In the genomic region with DNA sequence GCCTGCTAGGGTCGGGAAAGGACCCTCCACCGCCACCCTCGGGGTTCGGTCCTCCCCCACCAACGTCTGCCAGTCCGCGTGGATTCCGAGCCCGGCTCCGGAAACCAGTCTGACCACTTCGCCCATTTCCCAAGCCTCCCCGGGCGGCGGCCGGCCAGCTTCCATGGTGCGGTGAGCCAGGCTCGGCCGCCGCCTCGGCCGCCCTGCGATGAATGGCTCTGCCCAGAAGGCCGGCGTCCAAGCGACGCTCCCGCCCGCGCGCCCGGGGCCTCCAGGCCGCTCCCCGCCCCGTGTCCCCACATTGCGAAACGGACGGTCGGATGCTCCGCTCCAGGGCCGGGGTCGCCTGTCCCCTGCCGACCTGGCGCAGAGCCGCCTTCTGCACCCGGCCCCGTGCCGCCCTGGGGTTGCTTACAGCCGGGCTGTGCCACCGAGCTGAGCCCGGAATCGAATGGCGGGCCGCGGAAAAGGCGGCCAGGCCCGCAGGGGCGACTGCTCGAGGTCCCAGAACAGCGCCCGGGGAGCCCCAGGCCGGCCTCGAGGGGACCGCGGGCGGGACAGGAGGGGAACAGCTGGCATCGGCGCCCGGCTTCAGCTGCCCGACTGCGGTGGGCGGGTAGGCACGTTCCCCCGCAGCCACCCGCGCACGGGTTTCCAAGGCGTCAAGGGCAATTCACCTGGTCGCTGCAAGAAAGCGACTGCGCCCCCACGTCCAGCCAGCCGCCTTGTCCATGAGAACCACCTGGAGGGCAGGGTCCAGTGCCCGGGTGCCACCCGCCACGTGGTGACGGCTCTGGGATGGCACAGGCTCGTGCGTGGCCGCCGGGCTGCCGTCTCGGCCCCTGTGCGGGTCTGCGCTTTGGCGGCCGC, we compare ENCODE assay signal across 2 cellular contexts.
A peak's percentile ranks its signal among the peaks of the same experiment; 100 is the strongest.
TF ChIP-seq lines count a peak whose summit lies in the region.

No MANE protein-coding gene starts in this region.

TF ChIP-seq in Ishikawa, 13 proteins besides CTCF, POLR2A, EP300 and RAD21:
- peak; percentile 64 for TF ChIP-seq TEAD4 (IDR thresholded peaks at IDR 0.05)
- peak; percentile 78 for TF ChIP-seq YY1 (IDR thresholded peaks at IDR 0.05; ENCODE audit: low read depth)
- peak; percentile 28; the same call in 1 of the 2 replicates for TF ChIP-seq EGR1 (IDR thresholded peaks at IDR 0.05)
- TF ChIP-seq CEBPB (IDR thresholded peaks at IDR 0.05): no peak
- TF ChIP-seq, protein P1, sequence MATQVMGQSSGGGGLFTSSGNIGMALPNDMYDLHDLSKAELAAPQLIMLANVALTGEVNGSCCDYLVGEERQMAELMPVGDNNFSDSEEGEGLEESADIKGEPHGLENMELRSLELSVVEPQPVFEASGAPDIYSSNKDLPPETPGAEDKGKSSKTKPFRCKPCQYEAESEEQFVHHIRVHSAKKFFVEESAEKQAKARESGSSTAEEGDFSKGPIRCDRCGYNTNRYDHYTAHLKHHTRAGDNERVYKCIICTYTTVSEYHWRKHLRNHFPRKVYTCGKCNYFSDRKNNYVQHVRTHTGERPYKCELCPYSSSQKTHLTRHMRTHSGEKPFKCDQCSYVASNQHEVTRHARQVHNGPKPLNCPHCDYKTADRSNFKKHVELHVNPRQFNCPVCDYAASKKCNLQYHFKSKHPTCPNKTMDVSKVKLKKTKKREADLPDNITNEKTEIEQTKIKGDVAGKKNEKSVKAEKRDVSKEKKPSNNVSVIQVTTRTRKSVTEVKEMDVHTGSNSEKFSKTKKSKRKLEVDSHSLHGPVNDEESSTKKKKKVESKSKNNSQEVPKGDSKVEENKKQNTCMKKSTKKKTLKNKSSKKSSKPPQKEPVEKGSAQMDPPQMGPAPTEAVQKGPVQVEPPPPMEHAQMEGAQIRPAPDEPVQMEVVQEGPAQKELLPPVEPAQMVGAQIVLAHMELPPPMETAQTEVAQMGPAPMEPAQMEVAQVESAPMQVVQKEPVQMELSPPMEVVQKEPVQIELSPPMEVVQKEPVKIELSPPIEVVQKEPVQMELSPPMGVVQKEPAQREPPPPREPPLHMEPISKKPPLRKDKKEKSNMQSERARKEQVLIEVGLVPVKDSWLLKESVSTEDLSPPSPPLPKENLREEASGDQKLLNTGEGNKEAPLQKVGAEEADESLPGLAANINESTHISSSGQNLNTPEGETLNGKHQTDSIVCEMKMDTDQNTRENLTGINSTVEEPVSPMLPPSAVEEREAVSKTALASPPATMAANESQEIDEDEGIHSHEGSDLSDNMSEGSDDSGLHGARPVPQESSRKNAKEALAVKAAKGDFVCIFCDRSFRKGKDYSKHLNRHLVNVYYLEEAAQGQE (IDR thresholded peaks at IDR 0.05; ENCODE audit: low read depth): no peak
- TF ChIP-seq ZBTB7A (IDR thresholded peaks at IDR 0.05; ENCODE audit: low read depth): peak; percentile 78; the same call in 1 of the 2 replicates
- no peak for TF ChIP-seq USF1 (IDR thresholded peaks at IDR 0.05)
- peak; percentile 89 for TF ChIP-seq MAX (IDR thresholded peaks at IDR 0.05)
- TF ChIP-seq TCF12 (IDR thresholded peaks at IDR 0.05; ENCODE audit: low read depth): peak; percentile 58; the same call in 1 of the 2 replicates
- TF ChIP-seq TAF1 (IDR thresholded peaks at IDR 0.05; ENCODE audit: low read depth): peak; percentile 61; the same call in 1 of the 2 replicates
- no peak for TF ChIP-seq CREB1 (IDR thresholded peaks at IDR 0.05; ENCODE audit: low read depth)
- peak; percentile 37; the same call in 1 of the 2 replicates for TF ChIP-seq NFIC (IDR thresholded peaks at IDR 0.05)
- no peak for TF ChIP-seq FOXM1 (IDR thresholded peaks at IDR 0.05; ENCODE audit: borderline replicate concordance, low read depth)
TF ChIP-seq in Ishikawa: peak in this region for 8.

TF ChIP-seq in H1, 55 proteins besides CTCF, POLR2A, EP300 and RAD21:
- TF ChIP-seq TBP (IDR thresholded peaks at IDR 0.05; ENCODE audit: low read depth, low read length) (no peak), RFX5 (IDR thresholded peaks at IDR 0.05; ENCODE audit: borderline replicate concordance, low read depth, low read length) (no peak), SIRT6 (IDR thresholded peaks at IDR 0.05; ENCODE audit: low read length) (no peak), EZH2 (IDR thresholded peaks at IDR 0.05; ENCODE audit: low read depth, low read length, severe bottlenecking) (peak; percentile 97), NANOG (IDR thresholded peaks at IDR 0.05; ENCODE audit: insufficient read depth, low read depth, low read length, poor library complexity, severe bottlenecking) (no peak), SP1 (IDR thresholded peaks at IDR 0.05; ENCODE audit: low read depth, low read length) (no peak), PHF8 (conservative IDR thresholded peaks at IDR 0.05; ENCODE audit: low read depth, low read length) (no peak), SIN3A (conservative IDR thresholded peaks at IDR 0.05 in 1 of 2, IDR thresholded peaks at IDR 0.05 in 1 of 2; ENCODE audit: low read depth in 1 of 2, low read length in 2 of 2) (no peak), MAX (IDR thresholded peaks at IDR 0.05) (peak; percentile 57), SUZ12 (IDR thresholded peaks at IDR 0.05; ENCODE audit: low read length) (peak; percentile 99), SP4 (IDR thresholded peaks at IDR 0.05; ENCODE audit: low read length) (no peak), ATF2 (IDR thresholded peaks at IDR 0.05; ENCODE audit: low read length) (no peak), ASH2L (IDR thresholded peaks at IDR 0.05; ENCODE audit: low read length) (no peak), RNF2 (IDR thresholded peaks at IDR 0.05; ENCODE audit: borderline replicate concordance, low read depth, low read length, missing control alignments, poor library complexity, severe bottlenecking) (peak; percentile 86), SRF (IDR thresholded peaks at IDR 0.05; ENCODE audit: low read depth, low read length) (no peak), BCL11A (IDR thresholded peaks at IDR 0.05; ENCODE audit: low read depth in 2 of 2, low read length in 2 of 2) (no peak), YY1 (IDR thresholded peaks at IDR 0.05; ENCODE audit: low read depth, low read length) (no peak), CBX5 (IDR thresholded peaks at IDR 0.05; ENCODE audit: low read depth, low read length) (no peak), EGR1 (IDR thresholded peaks at IDR 0.05; ENCODE audit: borderline replicate concordance, low read depth, low read length) (no peak), SP2 (IDR thresholded peaks at IDR 0.05; ENCODE audit: low read length) (no peak), BRCA1 (IDR thresholded peaks at IDR 0.05; ENCODE audit: low read depth, low read length) (no peak), MAFK (IDR thresholded peaks at IDR 0.05; ENCODE audit: low read depth, low read length) (no peak), GABPA (IDR thresholded peaks at IDR 0.05; ENCODE audit: borderline replicate concordance, insufficient read depth, low read length) (no peak), GTF2F1 (IDR thresholded peaks at IDR 0.05; ENCODE audit: borderline replicate concordance, low read depth, low read length) (no peak), JUND (IDR thresholded peaks at IDR 0.05; ENCODE audit: low read length) (no peak), CREB1 (IDR thresholded peaks at IDR 0.05) (no peak), TCF12 (IDR thresholded peaks at IDR 0.05; ENCODE audit: low read depth, low read length) (no peak), FOSL1 (IDR thresholded peaks at IDR 0.05; ENCODE audit: insufficient read depth, low read depth, low read length) (no peak)
- TF ChIP-seq, protein P2, sequence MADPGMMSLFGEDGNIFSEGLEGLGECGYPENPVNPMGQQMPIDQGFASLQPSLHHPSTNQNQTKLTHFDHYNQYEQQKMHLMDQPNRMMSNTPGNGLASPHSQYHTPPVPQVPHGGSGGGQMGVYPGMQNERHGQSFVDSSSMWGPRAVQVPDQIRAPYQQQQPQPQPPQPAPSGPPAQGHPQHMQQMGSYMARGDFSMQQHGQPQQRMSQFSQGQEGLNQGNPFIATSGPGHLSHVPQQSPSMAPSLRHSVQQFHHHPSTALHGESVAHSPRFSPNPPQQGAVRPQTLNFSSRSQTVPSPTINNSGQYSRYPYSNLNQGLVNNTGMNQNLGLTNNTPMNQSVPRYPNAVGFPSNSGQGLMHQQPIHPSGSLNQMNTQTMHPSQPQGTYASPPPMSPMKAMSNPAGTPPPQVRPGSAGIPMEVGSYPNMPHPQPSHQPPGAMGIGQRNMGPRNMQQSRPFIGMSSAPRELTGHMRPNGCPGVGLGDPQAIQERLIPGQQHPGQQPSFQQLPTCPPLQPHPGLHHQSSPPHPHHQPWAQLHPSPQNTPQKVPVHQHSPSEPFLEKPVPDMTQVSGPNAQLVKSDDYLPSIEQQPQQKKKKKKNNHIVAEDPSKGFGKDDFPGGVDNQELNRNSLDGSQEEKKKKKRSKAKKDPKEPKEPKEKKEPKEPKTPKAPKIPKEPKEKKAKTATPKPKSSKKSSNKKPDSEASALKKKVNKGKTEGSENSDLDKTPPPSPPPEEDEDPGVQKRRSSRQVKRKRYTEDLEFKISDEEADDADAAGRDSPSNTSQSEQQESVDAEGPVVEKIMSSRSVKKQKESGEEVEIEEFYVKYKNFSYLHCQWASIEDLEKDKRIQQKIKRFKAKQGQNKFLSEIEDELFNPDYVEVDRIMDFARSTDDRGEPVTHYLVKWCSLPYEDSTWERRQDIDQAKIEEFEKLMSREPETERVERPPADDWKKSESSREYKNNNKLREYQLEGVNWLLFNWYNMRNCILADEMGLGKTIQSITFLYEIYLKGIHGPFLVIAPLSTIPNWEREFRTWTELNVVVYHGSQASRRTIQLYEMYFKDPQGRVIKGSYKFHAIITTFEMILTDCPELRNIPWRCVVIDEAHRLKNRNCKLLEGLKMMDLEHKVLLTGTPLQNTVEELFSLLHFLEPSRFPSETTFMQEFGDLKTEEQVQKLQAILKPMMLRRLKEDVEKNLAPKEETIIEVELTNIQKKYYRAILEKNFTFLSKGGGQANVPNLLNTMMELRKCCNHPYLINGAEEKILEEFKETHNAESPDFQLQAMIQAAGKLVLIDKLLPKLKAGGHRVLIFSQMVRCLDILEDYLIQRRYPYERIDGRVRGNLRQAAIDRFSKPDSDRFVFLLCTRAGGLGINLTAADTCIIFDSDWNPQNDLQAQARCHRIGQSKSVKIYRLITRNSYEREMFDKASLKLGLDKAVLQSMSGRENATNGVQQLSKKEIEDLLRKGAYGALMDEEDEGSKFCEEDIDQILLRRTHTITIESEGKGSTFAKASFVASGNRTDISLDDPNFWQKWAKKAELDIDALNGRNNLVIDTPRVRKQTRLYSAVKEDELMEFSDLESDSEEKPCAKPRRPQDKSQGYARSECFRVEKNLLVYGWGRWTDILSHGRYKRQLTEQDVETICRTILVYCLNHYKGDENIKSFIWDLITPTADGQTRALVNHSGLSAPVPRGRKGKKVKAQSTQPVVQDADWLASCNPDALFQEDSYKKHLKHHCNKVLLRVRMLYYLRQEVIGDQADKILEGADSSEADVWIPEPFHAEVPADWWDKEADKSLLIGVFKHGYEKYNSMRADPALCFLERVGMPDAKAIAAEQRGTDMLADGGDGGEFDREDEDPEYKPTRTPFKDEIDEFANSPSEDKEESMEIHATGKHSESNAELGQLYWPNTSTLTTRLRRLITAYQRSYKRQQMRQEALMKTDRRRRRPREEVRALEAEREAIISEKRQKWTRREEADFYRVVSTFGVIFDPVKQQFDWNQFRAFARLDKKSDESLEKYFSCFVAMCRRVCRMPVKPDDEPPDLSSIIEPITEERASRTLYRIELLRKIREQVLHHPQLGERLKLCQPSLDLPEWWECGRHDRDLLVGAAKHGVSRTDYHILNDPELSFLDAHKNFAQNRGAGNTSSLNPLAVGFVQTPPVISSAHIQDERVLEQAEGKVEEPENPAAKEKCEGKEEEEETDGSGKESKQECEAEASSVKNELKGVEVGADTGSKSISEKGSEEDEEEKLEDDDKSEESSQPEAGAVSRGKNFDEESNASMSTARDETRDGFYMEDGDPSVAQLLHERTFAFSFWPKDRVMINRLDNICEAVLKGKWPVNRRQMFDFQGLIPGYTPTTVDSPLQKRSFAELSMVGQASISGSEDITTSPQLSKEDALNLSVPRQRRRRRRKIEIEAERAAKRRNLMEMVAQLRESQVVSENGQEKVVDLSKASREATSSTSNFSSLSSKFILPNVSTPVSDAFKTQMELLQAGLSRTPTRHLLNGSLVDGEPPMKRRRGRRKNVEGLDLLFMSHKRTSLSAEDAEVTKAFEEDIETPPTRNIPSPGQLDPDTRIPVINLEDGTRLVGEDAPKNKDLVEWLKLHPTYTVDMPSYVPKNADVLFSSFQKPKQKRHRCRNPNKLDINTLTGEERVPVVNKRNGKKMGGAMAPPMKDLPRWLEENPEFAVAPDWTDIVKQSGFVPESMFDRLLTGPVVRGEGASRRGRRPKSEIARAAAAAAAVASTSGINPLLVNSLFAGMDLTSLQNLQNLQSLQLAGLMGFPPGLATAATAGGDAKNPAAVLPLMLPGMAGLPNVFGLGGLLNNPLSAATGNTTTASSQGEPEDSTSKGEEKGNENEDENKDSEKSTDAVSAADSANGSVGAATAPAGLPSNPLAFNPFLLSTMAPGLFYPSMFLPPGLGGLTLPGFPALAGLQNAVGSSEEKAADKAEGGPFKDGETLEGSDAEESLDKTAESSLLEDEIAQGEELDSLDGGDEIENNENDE (IDR thresholded peaks at IDR 0.05; ENCODE audit: insufficient replicate concordance, low read length): no peak
- TF ChIP-seq, protein P3, sequence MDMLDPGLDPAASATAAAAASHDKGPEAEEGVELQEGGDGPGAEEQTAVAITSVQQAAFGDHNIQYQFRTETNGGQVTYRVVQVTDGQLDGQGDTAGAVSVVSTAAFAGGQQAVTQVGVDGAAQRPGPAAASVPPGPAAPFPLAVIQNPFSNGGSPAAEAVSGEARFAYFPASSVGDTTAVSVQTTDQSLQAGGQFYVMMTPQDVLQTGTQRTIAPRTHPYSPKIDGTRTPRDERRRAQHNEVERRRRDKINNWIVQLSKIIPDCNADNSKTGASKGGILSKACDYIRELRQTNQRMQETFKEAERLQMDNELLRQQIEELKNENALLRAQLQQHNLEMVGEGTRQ (IDR thresholded peaks at IDR 0.05; ENCODE audit: low read length): no peak
- TF ChIP-seq, protein P4, sequence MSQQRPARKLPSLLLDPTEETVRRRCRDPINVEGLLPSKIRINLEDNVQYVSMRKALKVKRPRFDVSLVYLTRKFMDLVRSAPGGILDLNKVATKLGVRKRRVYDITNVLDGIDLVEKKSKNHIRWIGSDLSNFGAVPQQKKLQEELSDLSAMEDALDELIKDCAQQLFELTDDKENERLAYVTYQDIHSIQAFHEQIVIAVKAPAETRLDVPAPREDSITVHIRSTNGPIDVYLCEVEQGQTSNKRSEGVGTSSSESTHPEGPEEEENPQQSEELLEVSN (IDR thresholded peaks at IDR 0.05): peak; percentile 75; the same call in 1 of the 2 replicates
- TF ChIP-seq, protein P5, sequence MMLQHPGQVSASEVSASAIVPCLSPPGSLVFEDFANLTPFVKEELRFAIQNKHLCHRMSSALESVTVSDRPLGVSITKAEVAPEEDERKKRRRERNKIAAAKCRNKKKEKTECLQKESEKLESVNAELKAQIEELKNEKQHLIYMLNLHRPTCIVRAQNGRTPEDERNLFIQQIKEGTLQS (IDR thresholded peaks at IDR 0.05; ENCODE audit: insufficient read depth, low read depth, low read length): no peak
